Comparison of ENCODE assay signal across 1 cellular context in the genomic region with DNA sequence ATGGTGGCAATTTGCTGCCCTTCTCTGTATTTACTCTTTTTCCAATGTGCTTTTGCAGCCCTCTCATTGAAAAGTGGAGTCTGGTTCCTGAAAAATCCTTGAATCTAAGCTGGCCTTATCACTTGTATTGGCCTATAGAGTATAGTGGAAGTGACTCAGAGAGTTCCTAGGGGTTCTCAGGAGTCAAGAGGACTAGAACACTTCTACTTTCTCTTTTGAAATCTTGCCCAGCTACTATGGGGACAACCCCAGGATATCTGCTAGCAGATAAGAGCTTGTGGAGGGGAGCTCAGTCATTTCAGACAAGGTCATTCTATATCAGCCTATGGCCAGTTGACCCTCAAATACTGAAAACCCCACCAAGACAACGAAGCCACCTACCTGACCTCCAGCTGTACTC.
TF ChIP-seq lines count a peak whose summit lies in the region.

No MANE protein-coding gene starts in this region.

TF ChIP-seq in GM23338, 12 proteins besides CTCF, POLR2A, EP300 and RAD21 (continued from another document):
- TF ChIP-seq, protein P1, sequence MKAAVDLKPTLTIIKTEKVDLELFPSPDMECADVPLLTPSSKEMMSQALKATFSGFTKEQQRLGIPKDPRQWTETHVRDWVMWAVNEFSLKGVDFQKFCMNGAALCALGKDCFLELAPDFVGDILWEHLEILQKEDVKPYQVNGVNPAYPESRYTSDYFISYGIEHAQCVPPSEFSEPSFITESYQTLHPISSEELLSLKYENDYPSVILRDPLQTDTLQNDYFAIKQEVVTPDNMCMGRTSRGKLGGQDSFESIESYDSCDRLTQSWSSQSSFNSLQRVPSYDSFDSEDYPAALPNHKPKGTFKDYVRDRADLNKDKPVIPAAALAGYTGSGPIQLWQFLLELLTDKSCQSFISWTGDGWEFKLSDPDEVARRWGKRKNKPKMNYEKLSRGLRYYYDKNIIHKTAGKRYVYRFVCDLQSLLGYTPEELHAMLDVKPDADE (IDR thresholded peaks at IDR 0.05), result no peak
- TF ChIP-seq, protein P2, sequence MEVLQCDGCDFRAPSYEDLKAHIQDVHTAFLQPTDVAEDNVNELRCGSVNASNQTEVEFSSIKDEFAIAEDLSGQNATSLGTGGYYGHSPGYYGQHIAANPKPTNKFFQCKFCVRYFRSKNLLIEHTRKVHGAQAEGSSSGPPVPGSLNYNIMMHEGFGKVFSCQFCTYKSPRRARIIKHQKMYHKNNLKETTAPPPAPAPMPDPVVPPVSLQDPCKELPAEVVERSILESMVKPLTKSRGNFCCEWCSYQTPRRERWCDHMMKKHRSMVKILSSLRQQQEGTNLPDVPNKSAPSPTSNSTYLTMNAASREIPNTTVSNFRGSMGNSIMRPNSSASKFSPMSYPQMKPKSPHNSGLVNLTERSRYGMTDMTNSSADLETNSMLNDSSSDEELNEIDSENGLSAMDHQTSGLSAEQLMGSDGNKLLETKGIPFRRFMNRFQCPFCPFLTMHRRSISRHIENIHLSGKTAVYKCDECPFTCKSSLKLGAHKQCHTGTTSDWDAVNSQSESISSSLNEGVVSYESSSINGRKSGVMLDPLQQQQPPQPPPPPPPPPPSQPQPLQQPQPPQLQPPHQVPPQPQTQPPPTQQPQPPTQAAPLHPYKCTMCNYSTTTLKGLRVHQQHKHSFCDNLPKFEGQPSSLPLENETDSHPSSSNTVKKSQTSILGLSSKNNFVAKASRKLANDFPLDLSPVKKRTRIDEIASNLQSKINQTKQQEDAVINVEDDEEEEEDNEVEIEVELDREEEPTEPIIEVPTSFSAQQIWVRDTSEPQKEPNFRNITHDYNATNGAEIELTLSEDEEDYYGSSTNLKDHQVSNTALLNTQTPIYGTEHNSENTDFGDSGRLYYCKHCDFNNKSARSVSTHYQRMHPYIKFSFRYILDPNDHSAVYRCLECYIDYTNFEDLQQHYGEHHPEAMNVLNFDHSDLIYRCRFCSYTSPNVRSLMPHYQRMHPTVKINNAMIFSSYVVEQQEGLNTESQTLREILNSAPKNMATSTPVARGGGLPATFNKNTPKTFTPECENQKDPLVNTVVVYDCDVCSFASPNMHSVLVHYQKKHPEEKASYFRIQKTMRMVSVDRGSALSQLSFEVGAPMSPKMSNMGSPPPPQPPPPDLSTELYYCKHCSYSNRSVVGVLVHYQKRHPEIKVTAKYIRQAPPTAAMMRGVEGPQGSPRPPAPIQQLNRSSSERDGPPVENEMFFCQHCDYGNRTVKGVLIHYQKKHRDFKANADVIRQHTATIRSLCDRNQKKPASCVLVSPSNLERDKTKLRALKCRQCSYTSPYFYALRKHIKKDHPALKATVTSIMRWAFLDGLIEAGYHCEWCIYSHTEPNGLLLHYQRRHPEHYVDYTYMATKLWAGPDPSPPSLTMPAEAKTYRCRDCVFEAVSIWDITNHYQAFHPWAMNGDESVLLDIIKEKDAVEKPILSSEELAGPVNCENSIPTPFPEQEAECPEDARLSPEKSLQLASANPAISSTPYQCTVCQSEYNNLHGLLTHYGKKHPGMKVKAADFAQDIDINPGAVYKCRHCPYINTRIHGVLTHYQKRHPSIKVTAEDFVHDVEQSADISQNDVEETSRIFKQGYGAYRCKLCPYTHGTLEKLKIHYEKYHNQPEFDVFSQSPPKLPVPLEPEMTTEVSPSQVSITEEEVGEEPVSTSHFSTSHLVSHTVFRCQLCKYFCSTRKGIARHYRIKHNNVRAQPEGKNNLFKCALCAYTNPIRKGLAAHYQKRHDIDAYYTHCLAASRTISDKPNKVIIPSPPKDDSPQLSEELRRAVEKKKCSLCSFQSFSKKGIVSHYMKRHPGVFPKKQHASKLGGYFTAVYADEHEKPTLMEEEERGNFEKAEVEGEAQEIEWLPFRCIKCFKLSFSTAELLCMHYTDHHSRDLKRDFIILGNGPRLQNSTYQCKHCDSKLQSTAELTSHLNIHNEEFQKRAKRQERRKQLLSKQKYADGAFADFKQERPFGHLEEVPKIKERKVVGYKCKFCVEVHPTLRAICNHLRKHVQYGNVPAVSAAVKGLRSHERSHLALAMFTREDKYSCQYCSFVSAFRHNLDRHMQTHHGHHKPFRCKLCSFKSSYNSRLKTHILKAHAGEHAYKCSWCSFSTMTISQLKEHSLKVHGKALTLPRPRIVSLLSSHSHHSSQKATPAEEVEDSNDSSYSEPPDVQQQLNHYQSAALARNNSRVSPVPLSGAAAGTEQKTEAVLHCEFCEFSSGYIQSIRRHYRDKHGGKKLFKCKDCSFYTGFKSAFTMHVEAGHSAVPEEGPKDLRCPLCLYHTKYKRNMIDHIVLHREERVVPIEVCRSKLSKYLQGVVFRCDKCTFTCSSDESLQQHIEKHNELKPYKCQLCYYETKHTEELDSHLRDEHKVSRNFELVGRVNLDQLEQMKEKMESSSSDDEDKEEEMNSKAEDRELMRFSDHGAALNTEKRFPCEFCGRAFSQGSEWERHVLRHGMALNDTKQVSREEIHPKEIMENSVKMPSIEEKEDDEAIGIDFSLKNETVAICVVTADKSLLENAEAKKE (CRISPR knock-in tag; IDR thresholded peaks at IDR 0.05), result no peak
- TF ChIP-seq CREB1 (CRISPR knock-in tag; IDR thresholded peaks at IDR 0.05; ENCODE audit: low read depth) (no peak), NANOG (IDR thresholded peaks at IDR 0.05; ENCODE audit: borderline replicate concordance) (no peak), ZNF331 (CRISPR knock-in tag; IDR thresholded peaks at IDR 0.05; ENCODE audit: low read depth) (no peak), EZH2 (IDR thresholded peaks at IDR 0.05; ENCODE audit: low read depth, unreplicated experiment) (no peak), STAT1 (IDR thresholded peaks at IDR 0.05; ENCODE audit: unreplicated experiment) (no peak)
